8 cellular contexts compared by ENCODE assay signal in the genomic region with DNA sequence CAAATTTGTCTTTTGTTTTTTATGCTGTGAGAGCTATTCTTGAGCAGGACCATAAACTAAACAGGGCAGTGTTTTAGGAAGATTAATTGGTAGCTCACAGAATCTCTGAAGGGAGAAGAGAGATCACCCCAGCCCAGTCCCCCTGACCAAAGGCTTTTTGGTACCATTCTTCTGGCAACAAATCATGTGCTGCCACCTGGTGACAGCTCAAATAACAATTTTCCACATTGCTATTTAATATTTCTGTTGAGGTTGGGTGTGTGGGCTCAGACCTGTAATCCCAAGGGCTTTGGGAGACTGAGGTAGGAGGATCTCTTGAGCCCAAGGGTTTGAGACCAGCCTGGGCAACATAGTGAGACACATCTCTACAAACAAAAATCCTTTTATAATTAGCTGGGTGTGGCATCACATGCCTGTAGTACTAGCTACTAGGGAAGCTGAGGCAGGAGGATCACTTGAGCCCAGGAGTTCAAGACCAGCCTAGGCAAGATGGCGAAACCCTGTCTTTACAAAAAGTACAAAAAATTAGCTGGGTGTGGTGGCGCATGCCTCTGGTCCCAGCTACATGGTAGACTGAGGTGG. TPM values are rescaled to one million over a fixed set of nuclear protein-coding genes. Genes with fewer than 3 reads are reported as not detected.
A peak's percentile ranks its signal among the peaks of the same experiment; 100 is the strongest.
DNase-seq lines count a peak whose midpoint lies in the region; ATAC-seq, FAIRE-seq and TF ChIP-seq lines count a peak whose summit lies in the region.

No MANE protein-coding gene starts in this region.

- no peak for FAIRE-seq in kidney (lab: Jason Lieb, UNC)

- no peaks in the 10 kb centered on the region for H3K9me3 Mint-ChIP-seq in stimulated activated naive B cell treated with anti-CD40 and anti-IgM and Interleukin-4, amounts not matched to agents 10 μg/mL and 1 μg/mL and 100 μg/mL, for 72 hours

- peaks cover 9 to 15% of the 10 kb centered on the region in 2 donors for H3K4me1 Mint-ChIP-seq in stimulated activated naive B cell treated with anti-CD40 and anti-IgM and Interleukin-4, amounts not matched to agents 10 μg/mL and 1 μg/mL and 100 μg/mL, for 72 hours

- H3K4me1 ChIP-seq in SJCRH30 = no peaks in the 10 kb centered on the region
- H3K4me1 ChIP-seq in kidney (ENCODE audit: control insufficient read depth in 1 of 2, insufficient read depth in 1 of 2, low read depth in 1 of 2, low read length in 2 of 2) = no peaks in the 10 kb centered on the region

- ATAC-seq in stimulated activated naive B cell treated with anti-CD40 and anti-IgM and Interleukin-4, amounts not matched to agents 10 μg/mL and 1 μg/mL and 100 μg/mL, for 72 hours (replicated peaks) = no peak
- ATAC-seq in HG02610 (IDR thresholded peaks at IDR 0.05; ENCODE audit: unreplicated experiment) = no peak

- H3K27ac Mint-ChIP-seq in stimulated activated naive B cell treated with anti-CD40 and anti-IgM and Interleukin-4, amounts not matched to agents 10 μg/mL and 1 μg/mL and 100 μg/mL, for 72 hours = peak overlapping the region; percentile 77

- H3K27ac ChIP-seq in SJCRH30 (no peak overlapping the region), kidney (ENCODE audit: low read depth in 2 of 2, low read length in 2 of 2) (no peak overlapping the region)

- H3K36me3 ChIP-seq in SJCRH30 (no peaks in the 10 kb centered on the region), kidney (ENCODE audit: control insufficient read depth in 1 of 2, insufficient read depth in 2 of 2, low read length in 2 of 2) (no peaks in the 10 kb centered on the region)

- no peaks in the 10 kb centered on the region for H3K27me3 Mint-ChIP-seq in stimulated activated naive B cell treated with anti-CD40 and anti-IgM and Interleukin-4, amounts not matched to agents 10 μg/mL and 1 μg/mL and 100 μg/mL, for 72 hours

- H3K4me3 ChIP-seq in SJCRH30 (no peak overlapping the region), kidney (ENCODE audit: low read length in 2 of 2) (no peak overlapping the region)

- H3K9me3 ChIP-seq in SJCRH30 (replicated peaks) (no peaks in the 10 kb centered on the region), kidney (ENCODE audit: control insufficient read depth in 1 of 2, low read length in 2 of 2) (no peaks in the 10 kb centered on the region)

- H3K36me3 Mint-ChIP-seq in stimulated activated naive B cell treated with anti-CD40 and anti-IgM and Interleukin-4, amounts not matched to agents 10 μg/mL and 1 μg/mL and 100 μg/mL, for 72 hours = peaks cover 2 to 10% of the 10 kb centered on the region in 2 donors

- H3K4me3 Mint-ChIP-seq in stimulated activated naive B cell treated with anti-CD40 and anti-IgM and Interleukin-4, amounts not matched to agents 10 μg/mL and 1 μg/mL and 100 μg/mL, for 72 hours = no peak overlapping the region

- peak; percentile 64 for TF ChIP-seq CTCF in LNCAP (IDR thresholded peaks at IDR 0.05)
- peak; percentile 65 for TF ChIP-seq CTCF in kidney (IDR thresholded peaks at IDR 0.05; ENCODE audit: borderline replicate concordance, extremely low read depth, insufficient read depth)

- H3K9ac ChIP-seq in kidney (ENCODE audit: low read length in 2 of 2) = no peak overlapping the region

- no peaks in the 10 kb centered on the region for H3K27me3 ChIP-seq in SJCRH30

- intact Hi-C loops in kidney (cut with DNase I) = loop anchor here (5.0 kb wide), 1 partner anchor 136 kb away; no protein-coding TSS in a partner anchor

- peak; percentile 58 to 71 for DNase-seq in NCI-H2081 (lab: John Stamatoyannopoulos, UW)
- no peak for DNase-seq in NCI-H2081 treated with DMSO at 0.1 percent for 48 hours (lab: John Stamatoyannopoulos, UW)
- peak; percentile 56 to 77 for DNase-seq in SJCRH30
- DNase-seq in astrocyte of the hippocampus (ENCODE audit: low read depth, low spot score) = peak; percentile 67
- DNase-seq in kidney = no peak
- peak; percentile 40 for DNase-seq in stimulated activated naive B cell treated with anti-CD40 and anti-IgM and Interleukin-4, amounts not matched to agents 10 μg/mL and 1 μg/mL and 100 μg/mL, for 72 hours

RNA-seq across cellular contexts. Expression of a gene that starts 2.2 kb away (rescaled TPM):
- 4.3 and 6.2 TPM in 2 replicates for total RNA-seq in SJCRH30 (2014; rRNA removed; shearing (Covaris generic))
- total RNA-seq in kidney = 2.7 TPM
- polyA plus RNA-seq in kidney (ENCODE audit: insufficient read depth, low read depth, low replicate concordance) = 1.6 TPM

RNA-seq across cellular contexts. Expression of a gene that starts 6.7 kb away (rescaled TPM):
- 1.8 and 2.3 TPM in 2 replicates for total RNA-seq in SJCRH30 (2014; rRNA removed; shearing (Covaris generic))
- 3.4 TPM for total RNA-seq in kidney
- 0.80 TPM for polyA plus RNA-seq in kidney (ENCODE audit: insufficient read depth, low read depth, low replicate concordance)

RNA-seq across cellular contexts. Expression of a gene that starts 6.9 kb away (rescaled TPM):
- total RNA-seq in SJCRH30 (2014; rRNA removed; shearing (Covaris generic)) = 9.9 and 10.9 TPM in 2 replicates
- 6.0 TPM for total RNA-seq in kidney
- 10.2 TPM for polyA plus RNA-seq in kidney (ENCODE audit: insufficient read depth, low read depth, low replicate concordance)

RNA-seq across cellular contexts. Expression of a gene that starts 28.5 kb away (rescaled TPM):
- total RNA-seq in SJCRH30 (2014; rRNA removed; shearing (Covaris generic)) = 821 and 837 TPM in 2 replicates
- total RNA-seq in kidney = 452 TPM
- polyA plus RNA-seq in kidney (ENCODE audit: insufficient read depth, low read depth, low replicate concordance) = 1,042 TPM

RNA-seq across cellular contexts. Expression of a gene that starts 57.4 kb away (rescaled TPM):
- 60.6 and 64.6 TPM in 2 replicates for total RNA-seq in SJCRH30 (2014; rRNA removed; shearing (Covaris generic))
- total RNA-seq in kidney = 147 TPM
- polyA plus RNA-seq in kidney (ENCODE audit: insufficient read depth, low read depth, low replicate concordance) = 431 TPM

Comparison
In these comparisons a context has a peak if more than half of its experiments do, and no peak if none do; other contexts are left out.
1. DNase-seq: peak in NCI-H2081 (2 of 2), SJCRH30 (2 of 2), astrocyte of the hippocampus (single experiment) and stimulated activated naive B cell treated with anti-CD40 and anti-IgM and Interleukin-4, amounts not matched to agents 10 μg/mL and 1 μg/mL and 100 μg/mL, for 72 hours (single experiment); none in NCI-H2081 treated with DMSO at 0.1 percent for 48 hours (single experiment) and kidney (single experiment).